ENCODE assay signal across 1 cellular context in genomic region chr1:94578856-94579255, GRCh38.
TF ChIP-seq lines count a peak whose summit lies in the region.

No MANE protein-coding gene starts in this region.

TF ChIP-seq in GM23338, 12 proteins besides CTCF, POLR2A, EP300 and RAD21 (continued from another document):
- TF ChIP-seq REST (IDR thresholded peaks at IDR 0.05; ENCODE audit: unreplicated experiment) (no peak), ZNF114 (CRISPR knock-in tag; IDR thresholded peaks at IDR 0.05) (no peak), POLR2AphosphoS5 (IDR thresholded peaks at IDR 0.05; ENCODE audit: low read depth) (no peak), ZNF462 (CRISPR knock-in tag; IDR thresholded peaks at IDR 0.05) (no peak), JUNB (IDR thresholded peaks at IDR 0.05; ENCODE audit: unreplicated experiment) (no peak)
